ENCODE assay signal across 1 cellular context in genomic region chr16:24900230-24900629, GRCh38.
TF ChIP-seq lines count a peak whose summit lies in the region.

No MANE protein-coding gene starts in this region.

TF ChIP-seq in HepG2, 621 proteins besides CTCF, POLR2A, EP300 and RAD21 (continued from another document):
- TF ChIP-seq REST (IDR thresholded peaks at IDR 0.05; ENCODE audit: borderline replicate concordance in 1 of 2, low read depth in 1 of 2, low read length in 2 of 2) (peak; percentile 62 to 93), TIGD3 (CRISPR knock-in tag; IDR thresholded peaks at IDR 0.05; ENCODE audit: borderline replicate concordance) (no peak), MIER2 (CRISPR knock-in tag; IDR thresholded peaks at IDR 0.05) (peak; percentile 90), NKX3-1 (CRISPR knock-in tag; IDR thresholded peaks at IDR 0.05) (no peak)
TF ChIP-seq in HepG2: peak in this region for 2.
